In the genomic region with DNA sequence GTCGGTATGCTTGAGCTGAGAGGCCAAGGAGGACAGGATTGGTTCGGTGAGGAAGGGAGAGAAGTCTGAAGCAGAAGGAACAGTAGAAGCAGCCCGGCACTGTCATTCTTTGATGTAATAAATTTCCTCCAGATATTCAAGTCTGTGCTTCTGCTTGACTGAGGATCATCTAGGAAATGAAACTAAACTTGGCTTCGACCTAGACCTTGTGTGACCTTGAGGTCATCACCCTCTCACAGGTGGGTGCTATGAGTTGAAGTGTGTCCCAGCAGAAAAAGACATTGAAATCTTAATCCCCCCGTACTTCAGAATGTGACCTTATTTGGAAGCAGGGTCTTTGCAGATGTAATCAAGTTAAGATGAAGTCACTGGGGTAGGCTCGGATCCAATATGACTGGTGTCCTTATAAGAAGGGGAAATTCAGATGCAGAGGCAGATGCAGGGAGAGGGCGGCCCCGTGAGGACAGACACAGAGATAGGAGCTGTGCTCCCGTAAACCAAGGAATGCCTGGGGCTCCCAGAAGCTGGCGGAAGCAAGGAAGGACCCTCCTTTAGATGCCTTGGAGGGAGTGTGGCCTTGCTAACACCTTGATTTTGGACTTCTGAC, we compare ENCODE assay signal across 3 cellular contexts.
TF ChIP-seq lines count a peak whose summit lies in the region.

No MANE protein-coding gene starts in this region.

TF ChIP-seq in Ishikawa, 13 proteins besides CTCF, POLR2A, EP300 and RAD21:
- TF ChIP-seq, protein P1, sequence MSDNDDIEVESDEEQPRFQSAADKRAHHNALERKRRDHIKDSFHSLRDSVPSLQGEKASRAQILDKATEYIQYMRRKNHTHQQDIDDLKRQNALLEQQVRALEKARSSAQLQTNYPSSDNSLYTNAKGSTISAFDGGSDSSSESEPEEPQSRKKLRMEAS (IDR thresholded peaks at IDR 0.05), result no peak
- TF ChIP-seq NFIC (IDR thresholded peaks at IDR 0.05) (no peak), TEAD4 (IDR thresholded peaks at IDR 0.05) (no peak), ZBTB7A (IDR thresholded peaks at IDR 0.05; ENCODE audit: low read depth) (no peak), TAF1 (IDR thresholded peaks at IDR 0.05; ENCODE audit: low read depth) (no peak), CREB1 (IDR thresholded peaks at IDR 0.05; ENCODE audit: low read depth) (no peak), CEBPB (IDR thresholded peaks at IDR 0.05) (no peak), EGR1 (IDR thresholded peaks at IDR 0.05) (no peak)

TF ChIP-seq in GM12878, 131 proteins besides CTCF, POLR2A, EP300 and RAD21:
- TF ChIP-seq NR2F1 (conservative IDR thresholded peaks at IDR 0.05), result 0 out of 2 replicates have a peak, but pooled peaks have one; percentile 51
- no peak for TF ChIP-seq SREBF2 (IDR thresholded peaks at IDR 0.05; ENCODE audit: low read length)

TF ChIP-seq in SK-N-SH treated with all-trans-retinoic acid at 6 μM for 48 hours, 23 proteins besides CTCF, POLR2A, EP300 and RAD21:
- TF ChIP-seq RARB (CRISPR knock-in tag; IDR thresholded peaks at IDR 0.05) (no peak), ZFP3 (CRISPR knock-in tag; IDR thresholded peaks at IDR 0.05) (no peak), OSR1 (CRISPR knock-in tag; IDR thresholded peaks at IDR 0.05) (no peak), ZC3H10 (CRISPR knock-in tag; IDR thresholded peaks at IDR 0.05) (no peak), ZNF8 (CRISPR knock-in tag; IDR thresholded peaks at IDR 0.05) (no peak), PPARA (CRISPR knock-in tag; IDR thresholded peaks at IDR 0.05; ENCODE audit: borderline replicate concordance) (no peak), BACH2 (CRISPR knock-in tag; IDR thresholded peaks at IDR 0.05; ENCODE audit: borderline replicate concordance) (no peak), ARNTL (CRISPR knock-in tag; IDR thresholded peaks at IDR 0.05; ENCODE audit: borderline replicate concordance, low read depth) (no peak), TCF4 (CRISPR knock-in tag; IDR thresholded peaks at IDR 0.05; ENCODE audit: borderline replicate concordance) (no peak), GLIS3 (CRISPR knock-in tag; IDR thresholded peaks at IDR 0.05) (no peak)
- TF ChIP-seq, protein P2, sequence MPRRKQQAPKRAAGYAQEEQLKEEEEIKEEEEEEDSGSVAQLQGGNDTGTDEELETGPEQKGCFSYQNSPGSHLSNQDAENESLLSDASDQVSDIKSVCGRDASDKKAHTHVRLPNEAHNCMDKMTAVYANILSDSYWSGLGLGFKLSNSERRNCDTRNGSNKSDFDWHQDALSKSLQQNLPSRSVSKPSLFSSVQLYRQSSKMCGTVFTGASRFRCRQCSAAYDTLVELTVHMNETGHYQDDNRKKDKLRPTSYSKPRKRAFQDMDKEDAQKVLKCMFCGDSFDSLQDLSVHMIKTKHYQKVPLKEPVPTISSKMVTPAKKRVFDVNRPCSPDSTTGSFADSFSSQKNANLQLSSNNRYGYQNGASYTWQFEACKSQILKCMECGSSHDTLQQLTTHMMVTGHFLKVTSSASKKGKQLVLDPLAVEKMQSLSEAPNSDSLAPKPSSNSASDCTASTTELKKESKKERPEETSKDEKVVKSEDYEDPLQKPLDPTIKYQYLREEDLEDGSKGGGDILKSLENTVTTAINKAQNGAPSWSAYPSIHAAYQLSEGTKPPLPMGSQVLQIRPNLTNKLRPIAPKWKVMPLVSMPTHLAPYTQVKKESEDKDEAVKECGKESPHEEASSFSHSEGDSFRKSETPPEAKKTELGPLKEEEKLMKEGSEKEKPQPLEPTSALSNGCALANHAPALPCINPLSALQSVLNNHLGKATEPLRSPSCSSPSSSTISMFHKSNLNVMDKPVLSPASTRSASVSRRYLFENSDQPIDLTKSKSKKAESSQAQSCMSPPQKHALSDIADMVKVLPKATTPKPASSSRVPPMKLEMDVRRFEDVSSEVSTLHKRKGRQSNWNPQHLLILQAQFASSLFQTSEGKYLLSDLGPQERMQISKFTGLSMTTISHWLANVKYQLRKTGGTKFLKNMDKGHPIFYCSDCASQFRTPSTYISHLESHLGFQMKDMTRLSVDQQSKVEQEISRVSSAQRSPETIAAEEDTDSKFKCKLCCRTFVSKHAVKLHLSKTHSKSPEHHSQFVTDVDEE (CRISPR knock-in tag; IDR thresholded peaks at IDR 0.05), result no peak
- TF ChIP-seq, protein P3, sequence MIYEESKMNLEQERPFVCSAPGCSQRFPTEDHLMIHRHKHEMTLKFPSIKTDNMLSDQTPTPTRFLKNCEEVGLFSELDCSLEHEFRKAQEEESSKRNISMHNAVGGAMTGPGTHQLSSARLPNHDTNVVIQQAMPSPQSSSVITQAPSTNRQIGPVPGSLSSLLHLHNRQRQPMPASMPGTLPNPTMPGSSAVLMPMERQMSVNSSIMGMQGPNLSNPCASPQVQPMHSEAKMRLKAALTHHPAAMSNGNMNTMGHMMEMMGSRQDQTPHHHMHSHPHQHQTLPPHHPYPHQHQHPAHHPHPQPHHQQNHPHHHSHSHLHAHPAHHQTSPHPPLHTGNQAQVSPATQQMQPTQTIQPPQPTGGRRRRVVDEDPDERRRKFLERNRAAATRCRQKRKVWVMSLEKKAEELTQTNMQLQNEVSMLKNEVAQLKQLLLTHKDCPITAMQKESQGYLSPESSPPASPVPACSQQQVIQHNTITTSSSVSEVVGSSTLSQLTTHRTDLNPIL (CRISPR knock-in tag; IDR thresholded peaks at IDR 0.05; ENCODE audit: low read depth), result no peak
- TF ChIP-seq, protein P4, sequence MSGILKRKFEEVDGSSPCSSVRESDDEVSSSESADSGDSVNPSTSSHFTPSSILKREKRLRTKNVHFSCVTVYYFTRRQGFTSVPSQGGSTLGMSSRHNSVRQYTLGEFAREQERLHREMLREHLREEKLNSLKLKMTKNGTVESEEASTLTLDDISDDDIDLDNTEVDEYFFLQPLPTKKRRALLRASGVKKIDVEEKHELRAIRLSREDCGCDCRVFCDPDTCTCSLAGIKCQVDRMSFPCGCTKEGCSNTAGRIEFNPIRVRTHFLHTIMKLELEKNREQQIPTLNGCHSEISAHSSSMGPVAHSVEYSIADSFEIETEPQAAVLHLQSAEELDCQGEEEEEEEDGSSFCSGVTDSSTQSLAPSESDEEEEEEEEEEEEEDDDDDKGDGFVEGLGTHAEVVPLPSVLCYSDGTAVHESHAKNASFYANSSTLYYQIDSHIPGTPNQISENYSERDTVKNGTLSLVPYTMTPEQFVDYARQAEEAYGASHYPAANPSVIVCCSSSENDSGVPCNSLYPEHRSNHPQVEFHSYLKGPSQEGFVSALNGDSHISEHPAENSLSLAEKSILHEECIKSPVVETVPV (CRISPR knock-in tag; IDR thresholded peaks at IDR 0.05), result no peak
- TF ChIP-seq, protein P5, sequence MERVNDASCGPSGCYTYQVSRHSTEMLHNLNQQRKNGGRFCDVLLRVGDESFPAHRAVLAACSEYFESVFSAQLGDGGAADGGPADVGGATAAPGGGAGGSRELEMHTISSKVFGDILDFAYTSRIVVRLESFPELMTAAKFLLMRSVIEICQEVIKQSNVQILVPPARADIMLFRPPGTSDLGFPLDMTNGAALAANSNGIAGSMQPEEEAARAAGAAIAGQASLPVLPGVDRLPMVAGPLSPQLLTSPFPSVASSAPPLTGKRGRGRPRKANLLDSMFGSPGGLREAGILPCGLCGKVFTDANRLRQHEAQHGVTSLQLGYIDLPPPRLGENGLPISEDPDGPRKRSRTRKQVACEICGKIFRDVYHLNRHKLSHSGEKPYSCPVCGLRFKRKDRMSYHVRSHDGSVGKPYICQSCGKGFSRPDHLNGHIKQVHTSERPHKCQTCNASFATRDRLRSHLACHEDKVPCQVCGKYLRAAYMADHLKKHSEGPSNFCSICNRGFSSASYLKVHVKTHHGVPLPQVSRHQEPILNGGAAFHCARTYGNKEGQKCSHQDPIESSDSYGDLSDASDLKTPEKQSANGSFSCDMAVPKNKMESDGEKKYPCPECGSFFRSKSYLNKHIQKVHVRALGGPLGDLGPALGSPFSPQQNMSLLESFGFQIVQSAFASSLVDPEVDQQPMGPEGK (CRISPR knock-in tag; IDR thresholded peaks at IDR 0.05; ENCODE audit: borderline replicate concordance), result no peak
